8 cellular contexts compared by ENCODE assay signal in the genomic region with DNA sequence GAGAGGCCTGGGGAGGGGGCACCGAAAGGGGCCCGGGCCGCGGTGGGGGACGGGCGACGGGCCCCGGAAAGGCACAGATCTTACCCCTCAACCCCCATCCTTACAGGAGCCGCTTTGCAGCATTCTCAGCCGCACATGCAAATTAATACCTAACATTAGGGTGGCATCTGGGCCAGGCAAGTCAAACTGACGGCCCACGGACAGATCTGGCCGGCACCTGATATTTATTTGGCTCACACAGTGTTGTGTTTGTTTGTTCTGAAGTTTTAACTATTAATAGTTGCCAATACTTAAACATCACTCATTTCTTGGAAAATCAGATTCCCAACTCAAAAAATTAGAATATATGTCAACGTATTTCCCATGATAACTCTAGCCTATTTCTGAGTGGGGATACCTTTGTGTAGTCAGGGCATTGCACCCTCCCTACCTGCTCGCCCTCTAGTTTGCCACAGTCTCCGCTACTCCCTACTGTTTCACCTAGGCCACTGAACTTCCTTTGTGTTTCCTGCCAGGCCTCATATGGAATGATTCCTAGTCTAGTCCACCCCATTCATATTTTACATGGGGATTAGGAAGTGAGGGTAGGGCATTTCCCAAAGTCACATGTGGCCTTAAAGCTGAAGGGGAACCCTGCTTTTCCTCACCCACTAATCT.
DNase-seq lines count a peak whose midpoint lies in the region; ATAC-seq and TF ChIP-seq lines count a peak whose summit lies in the region.

No MANE protein-coding gene starts in this region.

- no peak for TF ChIP-seq CTCF in SK-N-SH (IDR thresholded peaks at IDR 0.05)
- no peak for TF ChIP-seq CTCF in glutamatergic neuron (IDR thresholded peaks at IDR 0.05; ENCODE audit: partially characterized antibody, unreplicated experiment)

- H3K27me3 ChIP-seq in SK-N-SH (ENCODE audit: insufficient read depth) = no peaks in the 10 kb centered on the region
- H3K27me3 ChIP-seq in skeletal muscle satellite cell (ENCODE audit: control insufficient read depth, insufficient read depth, low read length) = no peaks in the 10 kb centered on the region

- H3K27me3 Mint-ChIP-seq in glutamatergic neuron (ENCODE audit: unreplicated experiment) = peaks cover 6% of the 10 kb centered on the region

- H3K4me2 ChIP-seq in SK-N-SH = peak overlapping the region; percentile 86
- peak overlapping the region; percentile 87 for H3K4me2 ChIP-seq in skeletal muscle satellite cell (ENCODE audit: low read length)

- H3F3A ChIP-seq in SK-N-SH (replicated peaks; ENCODE audit: insufficient read depth) = no peaks in the 10 kb centered on the region

- CTCF ChIA-PET in SK-N-SH (lab: Yijun Ruan, JAX) = interaction anchor here (0.8 kb wide), 1 partner anchor 85 kb away, joined by 3 read pairs; no protein-coding TSS in a partner anchor

- POLR2A ChIA-PET in SK-N-SH (lab: Yijun Ruan, JAX) = interaction anchor here (1.0 to 1.4 kb wide), 2 partner anchors 79 to 175 kb away, joined by 3 to 8 read pairs; a partner anchor contains a TSS

- 20% methylated on average over 15 of the region's 16 CpGs for WGBS in SK-N-SH (ENCODE audit: low lambda C conversion rate)

- ATAC-seq in HG02852 (IDR thresholded peaks at IDR 0.05; ENCODE audit: unreplicated experiment) = peak; percentile 46

- TF ChIP-seq EP300 in SK-N-SH (IDR thresholded peaks at IDR 0.05; ENCODE audit: borderline replicate concordance in 1 of 2, low read depth in 1 of 2, low read length in 1 of 2) = no peak

- H4K20me1 ChIP-seq in SK-N-SH (ENCODE audit: insufficient read depth) = no peaks in the 10 kb centered on the region

- H3K79me2 ChIP-seq in SK-N-SH (ENCODE audit: insufficient read depth) = no peaks in the 10 kb centered on the region

- H3K4me3 Mint-ChIP-seq in glutamatergic neuron (ENCODE audit: unreplicated experiment) = peak overlapping the region; percentile 56

- no peaks in the 10 kb centered on the region for H3K9me2 ChIP-seq in SK-N-SH

- peaks cover 5% of the 10 kb centered on the region for H3K9me3 Mint-ChIP-seq in glutamatergic neuron (ENCODE audit: unreplicated experiment)

- peaks cover 12% of the 10 kb centered on the region for H3K36me3 Mint-ChIP-seq in glutamatergic neuron (ENCODE audit: unreplicated experiment)

- peak overlapping the region; percentile 45 to 81; a peak in 3 of 4 replicates for H3K27ac ChIP-seq in SK-N-SH (ENCODE audit: low read depth in 2 of 2, low read length in 1 of 2)

- H3K36me3 ChIP-seq in SK-N-SH (replicated peaks in 1 of 2; ENCODE audit: control insufficient read depth in 1 of 2, insufficient read depth in 2 of 2, low read length in 1 of 2) = no peaks in the 10 kb centered on the region
- no peaks in the 10 kb centered on the region for H3K36me3 ChIP-seq in skeletal muscle satellite cell (ENCODE audit: insufficient read depth, low read length)

- peak overlapping the region; percentile 98 for H2AFZ ChIP-seq in SK-N-SH (ENCODE audit: low read depth)

- H3K4me3 ChIP-seq in SK-N-SH (ENCODE audit: low read depth in 2 of 2, low read length in 1 of 2) (peak overlapping the region; percentile 50 to 60), skeletal muscle satellite cell (ENCODE audit: low read length) (peak overlapping the region; percentile 75)

- DNase-seq in NCI-H1417 (lab: John Stamatoyannopoulos, UW) (peak; percentile 2 to 33 (median 32)), NCI-H1417 treated with DMSO at 0.1 percent for 48 hours (lab: John Stamatoyannopoulos, UW) (no peak), SK-N-SH (no peak), glutamatergic neuron (no peak), 8988T (no peak), MV-4-11 (lab: John Stamatoyannopoulos, UW) (no peak)

- H3K4me1 ChIP-seq in SK-N-SH (ENCODE audit: control insufficient read depth in 1 of 2, insufficient read depth in 2 of 2, low read depth in 1 of 2, low read length in 1 of 2) (peaks cover 0 to 3% of the 10 kb centered on the region in 2 experiments; a peak in 2 of 4 replicates), skeletal muscle satellite cell (ENCODE audit: control insufficient read depth, insufficient read depth, low read length) (peaks cover 11% of the 10 kb centered on the region)

- H3K9ac ChIP-seq in SK-N-SH (peak overlapping the region; percentile 61; the same call in 1 of the 2 replicates), skeletal muscle satellite cell (ENCODE audit: low read depth, low read length) (peak overlapping the region; percentile 75)

- peak overlapping the region; percentile 23 for H3K27ac Mint-ChIP-seq in glutamatergic neuron (ENCODE audit: unreplicated experiment)

- H3K9me3 ChIP-seq in SK-N-SH (peaks cover 5% of the 10 kb centered on the region; the same call in 1 of the 2 replicates), skeletal muscle satellite cell (replicated peaks; ENCODE audit: low read length) (peaks cover 7% of the 10 kb centered on the region)

- no peaks in the 10 kb centered on the region for H3K4me1 Mint-ChIP-seq in glutamatergic neuron (ENCODE audit: low read depth, unreplicated experiment)

- TF ChIP-seq RAD21 in SK-N-SH (IDR thresholded peaks at IDR 0.05; ENCODE audit: low read length) = no peak

TF ChIP-seq in SK-N-SH, 30 proteins besides CTCF, POLR2A, EP300 and RAD21:
- TF ChIP-seq, protein P1, sequence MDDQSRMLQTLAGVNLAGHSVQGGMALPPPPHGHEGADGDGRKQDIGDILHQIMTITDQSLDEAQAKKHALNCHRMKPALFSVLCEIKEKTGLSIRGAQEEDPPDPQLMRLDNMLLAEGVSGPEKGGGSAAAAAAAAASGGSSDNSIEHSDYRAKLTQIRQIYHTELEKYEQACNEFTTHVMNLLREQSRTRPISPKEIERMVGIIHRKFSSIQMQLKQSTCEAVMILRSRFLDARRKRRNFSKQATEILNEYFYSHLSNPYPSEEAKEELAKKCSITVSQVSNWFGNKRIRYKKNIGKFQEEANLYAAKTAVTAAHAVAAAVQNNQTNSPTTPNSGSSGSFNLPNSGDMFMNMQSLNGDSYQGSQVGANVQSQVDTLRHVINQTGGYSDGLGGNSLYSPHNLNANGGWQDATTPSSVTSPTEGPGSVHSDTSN (IDR thresholded peaks at IDR 0.05) = no peak
- no peak for TF ChIP-seq YY1 (IDR thresholded peaks at IDR 0.05; ENCODE audit: low read depth)
- TF ChIP-seq TAF1 (IDR thresholded peaks at IDR 0.05; ENCODE audit: borderline replicate concordance, low read depth, low read length) = no peak
- no peak for TF ChIP-seq GABPA (IDR thresholded peaks at IDR 0.05; ENCODE audit: low read depth)
- no peak for TF ChIP-seq RXRA (IDR thresholded peaks at IDR 0.05; ENCODE audit: borderline replicate concordance, low read depth)
- TF ChIP-seq CHD2 (IDR thresholded peaks at IDR 0.05; ENCODE audit: low read length, partially characterized antibody) = no peak
- TF ChIP-seq, protein P2, sequence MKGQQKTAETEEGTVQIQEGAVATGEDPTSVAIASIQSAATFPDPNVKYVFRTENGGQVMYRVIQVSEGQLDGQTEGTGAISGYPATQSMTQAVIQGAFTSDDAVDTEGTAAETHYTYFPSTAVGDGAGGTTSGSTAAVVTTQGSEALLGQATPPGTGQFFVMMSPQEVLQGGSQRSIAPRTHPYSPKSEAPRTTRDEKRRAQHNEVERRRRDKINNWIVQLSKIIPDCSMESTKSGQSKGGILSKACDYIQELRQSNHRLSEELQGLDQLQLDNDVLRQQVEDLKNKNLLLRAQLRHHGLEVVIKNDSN (IDR thresholded peaks at IDR 0.05; ENCODE audit: borderline replicate concordance, low read depth) = no peak
- no peak for TF ChIP-seq FOSL2 (IDR thresholded peaks at IDR 0.05; ENCODE audit: borderline replicate concordance, low read depth)
TF ChIP-seq in SK-N-SH: peak in this region for 0.

Comparison
In these comparisons a context has a peak if more than half of its experiments do, and no peak if none do; other contexts are left out.
1. DNase-seq: peak in NCI-H1417 (3 of 3); none in NCI-H1417 treated with DMSO at 0.1 percent for 48 hours (single experiment), SK-N-SH (single experiment), glutamatergic neuron (single experiment), 8988T (single experiment) and MV-4-11 (single experiment).